In genomic region chr15:94538280-94538679, GRCh38 we compare ENCODE assay signal across 11 cellular contexts.
"Had no signal": no experiment of that assay in that cellular context is flagged by ENCODE, and none has a peak within 500 bp of the region (broad histone marks: within the 10 kb centered on the region; RNA-seq: fewer than 3 reads in every experiment).

No MANE protein-coding gene starts in this region.

- H3K4me3 ChIP-seq: GM23248, GM23338, HAP-1 had no signal

- ATAC-seq: GM23338, HCT116 had no signal

- H2AFZ ChIP-seq: GM23248 had no signal

- H3K4me2 ChIP-seq: GM23338 had no signal

- H3K9me3 ChIP-seq: HAP-1 had no signal

- H3K36me3 ChIP-seq: HAP-1 had no signal

- FAIRE-seq: H1, H54 had no signal

- H3K27ac ChIP-seq: GM23248 had no signal

- DNase-seq: GM23248, GOT3, H7, H9, HCEC 1CT, HFFc6 had no signal

- H3K4me1 ChIP-seq: HAP-1 had no signal

- H3K9ac ChIP-seq: GM23248 had no signal
